In genomic region chr11:36744375-36745168, GRCh38 we compare ENCODE assay signal across 8 cellular contexts.
A peak's percentile ranks its signal among the peaks of the same experiment; 100 is the strongest.
DNase-seq lines count a peak whose midpoint lies in the region; ATAC-seq lines count a peak whose summit lies in the region.

No MANE protein-coding gene starts in this region.

- no peaks in the 10 kb centered on the region for H3K27me3 ChIP-seq in aorta (ENCODE audit: control insufficient read depth in 1 of 2, insufficient read depth in 2 of 2, low read length in 1 of 2)

- H3K9me3 ChIP-seq in aorta (ENCODE audit: control insufficient read depth, low read length) = no peaks in the 10 kb centered on the region

- no peak overlapping the region for H3K4me3 ChIP-seq in aorta (ENCODE audit: low read length in 2 of 2)

- no peak overlapping the region for H3K27ac ChIP-seq in aorta (ENCODE audit: low read depth in 1 of 2, low read length in 2 of 2)

- ATAC-seq in aorta (ENCODE audit: low FRiP score) = peak; percentile 81
- no peak for ATAC-seq in esophagus mucosa

- intact Hi-C loops in aorta (cut with DNase I) = loop anchor here in 1 of 2 donors (10.0 kb wide), 1 partner anchor 180 kb away; the partner anchor contains the start of gene RAG1

- 2 to 3% methylated on average over 11 of the region's 11 CpGs for WGBS in aorta, 2 donors

- no peaks in the 10 kb centered on the region for H3K36me3 ChIP-seq in aorta (ENCODE audit: control insufficient read depth in 1 of 2, insufficient read depth in 2 of 2, low read length in 1 of 2)

- DNase-seq in GM03348 (ENCODE audit: low spot score) (peak; percentile 53), HT-29 (ENCODE audit: low spot score) (peak; percentile 77), RPMI7951 (ENCODE audit: low read depth) (peak; percentile 60), glomerular visceral epithelial cell (ENCODE audit: extremely low spot score) (peak; percentile 32), pons (ENCODE audit: low spot score) (peak; percentile 76), aorta (peak; percentile 88 to 94)
- DNase-seq in activated effector memory CD4-positive, alpha-beta T cell treated with anti-CD3 and anti-CD28 coated beads, Interleukin-2, amount 50 U/mL, for 16 hours = peak; percentile 83

- H3K4me1 ChIP-seq in aorta (ENCODE audit: control insufficient read depth in 1 of 2, insufficient read depth in 2 of 2, low read length in 2 of 2) = no peaks in the 10 kb centered on the region

Comparison
In these comparisons a context has a peak if more than half of its experiments do, and no peak if none do; other contexts are left out.
1. DNase-seq: peak in every context shown above with its lines; median percentile 91 in aorta; 83 in activated effector memory CD4-positive, alpha-beta T cell treated with anti-CD3 and anti-CD28 coated beads, Interleukin-2, amount 50 U/mL, for 16 hours; 77 in HT-29; 76 in pons; 60 in RPMI7951; 53 in GM03348; 32 in glomerular visceral epithelial cell.